ENCODE assay signal across 8 cellular contexts in the genomic region with DNA sequence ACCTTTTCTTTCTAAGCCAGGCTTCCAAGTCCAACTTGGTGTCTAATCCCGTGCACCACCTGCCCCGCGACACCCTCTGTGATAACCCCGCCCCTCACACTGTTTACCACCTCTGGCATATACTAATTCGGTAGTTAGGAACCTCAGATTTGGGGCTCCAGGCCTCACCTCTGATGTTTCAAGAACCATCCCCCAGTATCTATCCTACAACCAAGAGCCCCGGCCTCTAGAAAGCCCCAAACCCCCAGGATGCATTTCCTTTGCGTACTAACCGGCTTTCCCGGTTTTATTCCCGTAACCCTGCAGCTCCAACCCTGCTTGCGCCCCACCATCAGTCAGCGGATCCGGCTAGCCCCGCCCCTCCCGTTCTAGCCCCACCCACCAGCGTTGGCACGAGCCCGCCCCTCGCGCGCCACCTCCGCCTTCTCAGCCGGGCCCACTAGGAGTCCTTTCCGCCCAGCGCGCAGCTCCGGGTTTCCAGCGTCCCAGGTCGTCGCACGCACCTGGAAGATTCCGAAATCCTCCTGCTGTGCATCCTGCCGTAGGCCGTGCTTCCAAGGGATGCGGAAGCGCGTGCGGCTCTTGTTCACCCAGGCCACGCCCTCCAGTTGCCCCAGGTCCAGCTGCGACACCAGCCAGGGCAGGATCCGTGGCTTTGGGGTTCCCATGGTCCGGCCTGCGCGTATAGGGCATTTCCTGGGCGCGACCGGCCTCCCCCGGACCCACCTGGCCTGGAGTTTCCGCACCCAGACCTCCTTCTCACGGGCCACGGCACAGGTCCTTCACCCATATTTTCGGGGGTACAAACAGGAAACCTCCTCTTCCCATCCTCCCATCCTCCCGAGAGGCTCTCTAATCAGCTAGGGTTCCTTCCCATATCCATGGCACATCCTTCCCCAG. TPM values are rescaled to one million over a fixed set of nuclear protein-coding genes. Genes with fewer than 3 reads are reported as not detected.
DNase-seq lines count a peak whose midpoint lies in the region; ATAC-seq, FAIRE-seq and TF ChIP-seq lines count a peak whose summit lies in the region.

No MANE protein-coding gene starts in this region.

- TF ChIP-seq POLR2A in GM12892 (IDR thresholded peaks at IDR 0.05; ENCODE audit: low read depth, low read length) (peak; percentile 40; the same call in 1 of the 2 replicates), esophagus muscularis mucosa (IDR thresholded peaks at IDR 0.05; ENCODE audit: low read depth) (no peak)

- H3K36me3 Mint-ChIP-seq in IgD-negative memory B cell: peaks cover 4% of the 10 kb centered on the region
- peaks cover 8% of the 10 kb centered on the region for H3K36me3 Mint-ChIP-seq in activated T-cell treated with anti-CD3 and anti-CD28 coated beads, Interleukin-2, amount 50 U/mL, for 4 hours (ENCODE audit: insufficient read depth)

- peaks cover 18 to 37% (median 26%) of the 10 kb centered on the region in 4 donors for H3K4me1 ChIP-seq in esophagus muscularis mucosa
- H3K4me1 ChIP-seq in muscle layer of duodenum (ENCODE audit: control insufficient read depth in 1 of 2, insufficient read depth in 2 of 2, low read length in 2 of 2): peaks cover 0 to 20% of the 10 kb centered on the region in 2 donors

- H3K4me1 Mint-ChIP-seq in IgD-negative memory B cell: peaks cover 17 to 21% (median 18%) of the 10 kb centered on the region in 3 donors
- peaks cover 39% of the 10 kb centered on the region for H3K4me1 Mint-ChIP-seq in activated T-cell treated with anti-CD3 and anti-CD28 coated beads, Interleukin-2, amount 50 U/mL, for 4 hours (ENCODE audit: low read depth)

- H3K27me3 ChIP-seq in esophagus muscularis mucosa (no peaks in the 10 kb centered on the region), muscle layer of duodenum (ENCODE audit: low read depth, low read length) (no peaks in the 10 kb centered on the region)

- peak; percentile 87 for FAIRE-seq in GM12892 (lab: Jason Lieb, UNC)

- H3K27me3 Mint-ChIP-seq in IgD-negative memory B cell: peaks cover 2% of the 10 kb centered on the region
- no peaks in the 10 kb centered on the region for H3K27me3 Mint-ChIP-seq in activated T-cell treated with anti-CD3 and anti-CD28 coated beads, Interleukin-2, amount 50 U/mL, for 4 hours (ENCODE audit: low read depth)

- intact Hi-C loops in esophagus muscularis mucosa (cut with DNase I): loop anchor here (2.0 kb wide), 1 partner anchor 22 kb away; a partner anchor contains a TSS

- no peaks in the 10 kb centered on the region for H3K9me3 ChIP-seq in esophagus muscularis mucosa
- no peaks in the 10 kb centered on the region for H3K9me3 ChIP-seq in muscle layer of duodenum (ENCODE audit: control insufficient read depth in 1 of 2, low read length in 2 of 2)

- WGBS in esophagus muscularis mucosa: under 1% methylated on average over 35 of the region's 53 CpGs

- TF ChIP-seq CTCF in esophagus muscularis mucosa (IDR thresholded peaks at IDR 0.05): peak in 2 of 3 experiments; percentile 11 to 48

- no peak for TF ChIP-seq EP300 in esophagus muscularis mucosa (IDR thresholded peaks at IDR 0.05)

- peak; percentile 58 to 67 for ATAC-seq in activated T-cell treated with anti-CD3 and anti-CD28 coated beads, Interleukin-2, amount 50 U/mL, for 4 hours
- no peak for ATAC-seq in HG03175 (IDR thresholded peaks at IDR 0.05; ENCODE audit: unreplicated experiment)

- H3K9me3 Mint-ChIP-seq in IgD-negative memory B cell: no peaks in the 10 kb centered on the region
- H3K9me3 Mint-ChIP-seq in activated T-cell treated with anti-CD3 and anti-CD28 coated beads, Interleukin-2, amount 50 U/mL, for 4 hours: no peaks in the 10 kb centered on the region

- H3K27ac ChIP-seq in esophagus muscularis mucosa (replicated peaks in 1 of 4) (peak overlapping the region; percentile 86 to 91 (median 89)), muscle layer of duodenum (ENCODE audit: low read length) (peak overlapping the region; percentile 87)

- peak; percentile 91 for DNase-seq in GM12892 (ENCODE audit: insufficient read length)
- peak; percentile 55 for DNase-seq in OCI-M2 (lab: John Stamatoyannopoulos, UW; ENCODE audit: unreplicated experiment)
- peak; percentile 92 for DNase-seq in activated T-cell treated with anti-CD3 and anti-CD28 coated beads, Interleukin-2, amount 50 U/mL, for 4 hours
- peak; percentile 97 for DNase-seq in esophagus muscularis mucosa (ENCODE audit: extremely low spot score)
- DNase-seq in stimulated activated CD8-positive, alpha-beta memory T cell treated with anti-CD3 and anti-CD28 coated beads, Interleukin-7, amount 100 ng/mL, for 24 hours (ENCODE audit: low read depth): peak; percentile 91

- H3K27ac Mint-ChIP-seq in IgD-negative memory B cell: peak overlapping the region; percentile 91 to 99 (median 98)

- H3K4me3 ChIP-seq in esophagus muscularis mucosa: peak overlapping the region; percentile 59 to 71 (median 68)
- H3K4me3 ChIP-seq in muscle layer of duodenum (ENCODE audit: low read depth in 1 of 2, low read length in 2 of 2): peak overlapping the region; percentile 79 to 98

- H3K4me3 Mint-ChIP-seq in IgD-negative memory B cell: peak overlapping the region; percentile 96 to 100 (median 98)
- peak overlapping the region; percentile 95 for H3K4me3 Mint-ChIP-seq in activated T-cell treated with anti-CD3 and anti-CD28 coated beads, Interleukin-2, amount 50 U/mL, for 4 hours

- H3K36me3 ChIP-seq in esophagus muscularis mucosa: peaks cover 21 to 52% (median 37%) of the 10 kb centered on the region in 4 donors
- peaks cover 10 to 33% of the 10 kb centered on the region in 2 donors for H3K36me3 ChIP-seq in muscle layer of duodenum (ENCODE audit: control insufficient read depth in 1 of 2, insufficient read depth in 2 of 2, low read length in 2 of 2)

RNA-seq across cellular contexts. Expression of a gene that starts 1.2 kb away (rescaled TPM):
- polyA plus RNA-seq in GM12892 (2012; ENCODE audit: missing spikeins): 61.7 TPM
- 66.0 TPM for polyA plus RNA-seq in IgD-negative memory B cell
- 100 to 1,000 TPM; 140 to 160 (median 148) TPM for total RNA-seq in activated T-cell treated with anti-CD3 and anti-CD28 coated beads, Interleukin-2, amount 50 U/mL, for 4 hours
- total RNA-seq in esophagus muscularis mucosa: 10 to 100 TPM; 38.8 to 61.7 (median 56.7) TPM

RNA-seq across cellular contexts. Expression of a gene that starts 1.3 kb away (rescaled TPM):
- polyA plus RNA-seq in GM12892 (2012; ENCODE audit: missing spikeins): 35.2 TPM
- polyA plus RNA-seq in IgD-negative memory B cell: 16.8 TPM
- total RNA-seq in activated T-cell treated with anti-CD3 and anti-CD28 coated beads, Interleukin-2, amount 50 U/mL, for 4 hours: 10 to 100 TPM; 64.6 to 71.2 (median 71.1) TPM
- total RNA-seq in esophagus muscularis mucosa: 1 to 10 TPM; 4.2 to 9.9 (median 6.0) TPM

RNA-seq across cellular contexts. Expression of a gene that starts 12.7 kb away (rescaled TPM):
- 253 TPM for polyA plus RNA-seq in GM12892 (2012; ENCODE audit: missing spikeins)
- polyA plus RNA-seq in IgD-negative memory B cell: 187 TPM
- 100 to 1,000 TPM; 692 to 815 (median 725) TPM for total RNA-seq in activated T-cell treated with anti-CD3 and anti-CD28 coated beads, Interleukin-2, amount 50 U/mL, for 4 hours
- total RNA-seq in esophagus muscularis mucosa: 100 to 1,000 TPM; 102 to 191 (median 144) TPM

RNA-seq across cellular contexts. Expression of a gene that starts 22.4 kb away (rescaled TPM):
- polyA plus RNA-seq in GM12892 (2012; ENCODE audit: missing spikeins): 13.1 TPM
- polyA plus RNA-seq in IgD-negative memory B cell: 3.4 TPM
- 10 to 100 TPM; 81.7 to 82.9 (median 82.5) TPM for total RNA-seq in activated T-cell treated with anti-CD3 and anti-CD28 coated beads, Interleukin-2, amount 50 U/mL, for 4 hours
- 10 to 100 TPM; 19.2 to 50.9 (median 30.9) TPM for total RNA-seq in esophagus muscularis mucosa

RNA-seq across cellular contexts. Expression of a gene that starts 24.5 kb away (rescaled TPM):
- polyA plus RNA-seq in GM12892 (2012; ENCODE audit: missing spikeins): 4.0 TPM
- 18.4 TPM for polyA plus RNA-seq in IgD-negative memory B cell
- total RNA-seq in activated T-cell treated with anti-CD3 and anti-CD28 coated beads, Interleukin-2, amount 50 U/mL, for 4 hours: 1 to 10 TPM; 2.3 to 3.8 (median 3.5) TPM
- 100 to 1,000 TPM; 134 to 205 (median 187) TPM for total RNA-seq in esophagus muscularis mucosa

Comparison
In these comparisons a context has a peak if more than half of its experiments do, and no peak if none do; other contexts are left out.
1. RNA of a gene that starts 1.3 kb away (total RNA-seq): 64.6 to 71.2 TPM in activated T-cell treated with anti-CD3 and anti-CD28 coated beads, Interleukin-2, amount 50 U/mL, for 4 hours; 4.2 to 9.9 TPM in esophagus muscularis mucosa; every median in the first group is over 4 times any median in the second.
2. Peak in every context shown above with its lines, with median percentiles within 50 percentile points of each other: DNase-seq.